In genomic region chr14:39140170-39140569, GRCh38 we compare ENCODE assay signal across 11 cellular contexts.
"Had no signal": no experiment of that assay in that cellular context is flagged by ENCODE, and none has a peak within 500 bp of the region (broad histone marks: within the 10 kb centered on the region; RNA-seq: fewer than 3 reads in every experiment).

No MANE protein-coding gene starts in this region.

- H3K4me1 Mint-ChIP-seq: neural progenitor cell had no signal

- H3K27ac Mint-ChIP-seq: neural progenitor cell had no signal

- H3K27ac ChIP-seq: colonic mucosa, heart left ventricle, neural progenitor cell, right atrium auricular region, tibial nerve had no signal

- DNase-seq: activated gamma-delta T cell treated with Interleukin-2 at 50 U/mL for 16 hours; activated T-cell treated with anti-CD3 and anti-CD28 coated beads, Interleukin-2, amount 50 U/mL, for 48 hours; caudate nucleus; colonic mucosa; heart left ventricle; posterior cingulate gyrus; small intestine; T-helper 2 cell had no signal

- H3K4me3 Mint-ChIP-seq: neural progenitor cell had no signal

- H3K27me3 ChIP-seq: colonic mucosa, heart left ventricle, neural progenitor cell, right atrium auricular region, tibial nerve had no signal

- ATAC-seq: heart left ventricle had no signal

- H3K4me1 ChIP-seq: colonic mucosa, heart left ventricle, neural progenitor cell, right atrium auricular region, tibial nerve had no signal

- H3K36me3 ChIP-seq: colonic mucosa had no signal

- H3K9me3 ChIP-seq: colonic mucosa, heart left ventricle, right atrium auricular region, tibial nerve had no signal

- H3K4me3 ChIP-seq: colonic mucosa, heart left ventricle, neural progenitor cell, right atrium auricular region, tibial nerve had no signal
